Comparison of ENCODE assay signal across 9 cellular contexts in the genomic region with DNA sequence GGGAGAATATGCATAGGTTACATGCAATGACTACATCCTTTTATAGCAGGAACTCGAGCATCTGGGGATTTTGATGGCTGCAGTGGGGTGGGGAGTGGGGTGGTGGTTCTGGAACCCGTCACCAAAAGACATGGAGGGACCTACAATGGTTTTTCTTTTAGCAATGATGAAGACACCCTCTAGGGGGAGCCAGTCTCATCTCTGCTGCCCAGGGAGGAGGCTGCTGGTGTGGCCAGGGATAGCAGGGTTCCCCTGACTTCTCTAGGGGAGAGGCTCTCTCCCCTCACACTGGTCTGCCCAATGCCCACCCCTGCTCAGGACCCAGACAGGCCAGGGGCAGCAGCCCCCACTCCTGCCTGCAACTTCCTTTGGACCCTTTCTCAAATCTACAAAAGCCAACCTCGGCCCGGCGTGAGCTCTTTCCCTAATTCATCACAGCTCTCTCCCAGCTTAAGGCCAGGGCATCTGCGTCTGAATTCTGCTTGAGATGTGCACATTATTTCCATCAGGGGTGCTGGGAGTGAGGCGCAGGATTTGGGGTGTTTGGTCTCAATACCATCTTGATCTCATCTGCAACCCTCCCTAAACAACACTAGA.
A peak's percentile ranks its signal among the peaks of the same experiment; 100 is the strongest.
DNase-seq lines count a peak whose midpoint lies in the region; ATAC-seq, FAIRE-seq and TF ChIP-seq lines count a peak whose summit lies in the region.
"Had no signal": no experiment of that assay in that cellular context is flagged by ENCODE, and none has a peak within 500 bp of the region (broad histone marks: within the 10 kb centered on the region; RNA-seq: fewer than 3 reads in every experiment).

No MANE protein-coding gene starts in this region.

- H3K36me3 ChIP-seq in GM12878 (ENCODE audit: control insufficient read depth in 2 of 2, insufficient read depth in 2 of 2, low read length in 1 of 2) (no peaks in the 10 kb centered on the region), sigmoid colon (no peaks in the 10 kb centered on the region)

- DNase-seq in AG10803 (ENCODE audit: low read depth): peak; percentile 40
- peak; percentile 45 for DNase-seq in GM13977 (ENCODE audit: low spot score)
- DNase-seq in NCI-H460 (ENCODE audit: extremely low read depth, low read depth): peak; percentile 50
- DNase-seq in GM12878 (ENCODE audit: low read depth, low spot score): no peak
- DNase-seq in left lobe of liver (ENCODE audit: low spot score): no peak
- no peak for DNase-seq in sigmoid colon
- DNase-seq in cerebellar cortex (ENCODE audit: low spot score): no peak
- DNase-seq: left cardiac atrium had no signal

- POLR2A ChIA-PET in GM12878 (lab: Charles Lee): no interaction called here

- no TSS peak for BruUV-seq in GM12878 (replicated peaks; lab: Mats Ljungman, UMichigan)

- H3K9me3 ChIP-seq in GM12878 (replicated peaks; ENCODE audit: control insufficient read depth, insufficient read depth, low read length) (no peaks in the 10 kb centered on the region), sigmoid colon (no peaks in the 10 kb centered on the region)

- in situ Hi-C loops in GM13977 (cut with MboI; ENCODE audit: low pct_unique_long_range_greater_than_20kb, low sequenced_read_pairs, unreplicated experiment) (no loop called here), GM12878 (cut with MboI) (no loop called here)

- CTCF ChIA-PET in GM12878 (lab: Yijun Ruan, JAX): interaction anchor here (0.5 to 2.2 kb wide), 7 partner anchors 9 to 548 kb away, joined by 3 to 5 read pairs (median 4); no protein-coding TSS in a partner anchor

- ATAC-seq in HG03045 (IDR thresholded peaks at IDR 0.05; ENCODE audit: unreplicated experiment) (peak; percentile 47), GM12878 (peak; percentile 97), left lobe of liver (peak; percentile 48)

- 36% methylated on average over 7 of the region's 7 CpGs for WGBS in GM12878 (ENCODE audit: insufficient coverage, insufficient replicate concordance, low lambda C conversion rate, missing lambda C conversion rate)
- 58 to 75% methylated on average over 7 of the region's 7 CpGs for WGBS in sigmoid colon, 2 donors

- H4K20me1 ChIP-seq in GM12878 (ENCODE audit: control insufficient read depth, insufficient read depth): no peaks in the 10 kb centered on the region

- TF ChIP-seq POLR2A in GM12878 (IDR thresholded peaks at IDR 0.05; ENCODE audit: low read depth, low read length) (no peak), sigmoid colon (IDR thresholded peaks at IDR 0.05) (no peak)

- H3K79me2 ChIP-seq in GM12878 (ENCODE audit: control insufficient read depth, insufficient read depth, low read length): no peaks in the 10 kb centered on the region

- TF ChIP-seq CTCF in AG10803 (conservative IDR thresholded peaks at IDR 0.05; ENCODE audit: low read length) (peak; percentile 84), GM13977 (IDR thresholded peaks at IDR 0.05; ENCODE audit: extremely low read depth, insufficient read depth, missing control alignments) (peak; percentile 41), GM12878 (IDR thresholded peaks at IDR 0.05 in 2 of 3, conservative IDR thresholded peaks at IDR 0.05 in 1 of 3; ENCODE audit: control insufficient read depth in 2 of 3, extremely low read depth in 1 of 3, insufficient read depth in 1 of 3, low read depth in 3 of 3, low read length in 3 of 3) (peak; percentile 51 to 61 (median 57); a peak in 4 of 6 replicates), sigmoid colon (IDR thresholded peaks at IDR 0.05) (peak in 2 of 4 experiments; percentile 10 to 23)

- no peak for TF ChIP-seq EP300 in GM12878 (IDR thresholded peaks at IDR 0.05; ENCODE audit: borderline replicate concordance in 1 of 2, control insufficient read depth in 1 of 2, low read depth in 2 of 2, low read length in 2 of 2)
- no peak for TF ChIP-seq EP300 in sigmoid colon (IDR thresholded peaks at IDR 0.05)

- no peak overlapping the region for H3K4me2 ChIP-seq in GM12878 (ENCODE audit: control insufficient read depth, insufficient read depth)

- H3K4me3 ChIP-seq in AG10803 (ENCODE audit: low read length) (no peak overlapping the region), GM12878 (no peak overlapping the region), sigmoid colon (no peak overlapping the region)

- no peak overlapping the region for H2AFZ ChIP-seq in GM12878 (ENCODE audit: control insufficient read depth, low read depth, low read length)

- SMC1A ChIA-PET in GM12878 (lab: Charles Lee; ENCODE audit: uncharacterized antibody, unreplicated experiment): no interaction called here

- H3K27ac ChIP-seq in GM12878 (ENCODE audit: control insufficient read depth, insufficient read depth) (no peak overlapping the region), sigmoid colon (no peak overlapping the region)

- intact Hi-C loops in GM12878 (cut with micrococcal nuclease; ENCODE audit: unreplicated experiment): no loop called here
- intact Hi-C loops in sigmoid colon (cut with DNase I): no loop called here

- no peaks in the 10 kb centered on the region for H3K4me1 ChIP-seq in GM12878 (ENCODE audit: control insufficient read depth, insufficient read depth, low read length)
- peaks cover 0 to 15% (median 8%) of the 10 kb centered on the region in 4 donors for H3K4me1 ChIP-seq in sigmoid colon

- no peak for FAIRE-seq in GM12878 (lab: Jason Lieb, UNC)

- RAD21 ChIA-PET in GM12878 (lab: Charles Lee; ENCODE audit: unreplicated experiment): interaction anchor here (0.6 kb wide), 1 partner anchor 128 kb away, joined by 3 read pairs; no protein-coding TSS in a partner anchor

- H3K27me3 ChIP-seq in GM12878 (replicated peaks in 1 of 2; ENCODE audit: control insufficient read depth in 2 of 2, insufficient read depth in 2 of 2, low read length in 1 of 2) (no peaks in the 10 kb centered on the region), sigmoid colon (no peaks in the 10 kb centered on the region)

- H3K9ac ChIP-seq in GM12878 (ENCODE audit: control insufficient read depth, insufficient read depth, low read length): no peak overlapping the region

- peak; percentile 36; the same call in 1 of the 2 replicates for TF ChIP-seq RAD21 in GM12878 (IDR thresholded peaks at IDR 0.05; ENCODE audit: insufficient read depth, low read depth, low read length)

TF ChIP-seq in GM12878, 131 proteins besides CTCF, POLR2A, EP300 and RAD21:
- TF ChIP-seq SMC3 (IDR thresholded peaks at IDR 0.05; ENCODE audit: borderline replicate concordance, low read length): peak; percentile 18; the same call in 1 of the 2 replicates
- TF ChIP-seq, protein P1, sequence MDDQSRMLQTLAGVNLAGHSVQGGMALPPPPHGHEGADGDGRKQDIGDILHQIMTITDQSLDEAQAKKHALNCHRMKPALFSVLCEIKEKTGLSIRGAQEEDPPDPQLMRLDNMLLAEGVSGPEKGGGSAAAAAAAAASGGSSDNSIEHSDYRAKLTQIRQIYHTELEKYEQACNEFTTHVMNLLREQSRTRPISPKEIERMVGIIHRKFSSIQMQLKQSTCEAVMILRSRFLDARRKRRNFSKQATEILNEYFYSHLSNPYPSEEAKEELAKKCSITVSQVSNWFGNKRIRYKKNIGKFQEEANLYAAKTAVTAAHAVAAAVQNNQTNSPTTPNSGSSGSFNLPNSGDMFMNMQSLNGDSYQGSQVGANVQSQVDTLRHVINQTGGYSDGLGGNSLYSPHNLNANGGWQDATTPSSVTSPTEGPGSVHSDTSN (IDR thresholded peaks at IDR 0.05; ENCODE audit: insufficient replicate concordance, low read depth, low read length): no peak
- TF ChIP-seq, protein P2, sequence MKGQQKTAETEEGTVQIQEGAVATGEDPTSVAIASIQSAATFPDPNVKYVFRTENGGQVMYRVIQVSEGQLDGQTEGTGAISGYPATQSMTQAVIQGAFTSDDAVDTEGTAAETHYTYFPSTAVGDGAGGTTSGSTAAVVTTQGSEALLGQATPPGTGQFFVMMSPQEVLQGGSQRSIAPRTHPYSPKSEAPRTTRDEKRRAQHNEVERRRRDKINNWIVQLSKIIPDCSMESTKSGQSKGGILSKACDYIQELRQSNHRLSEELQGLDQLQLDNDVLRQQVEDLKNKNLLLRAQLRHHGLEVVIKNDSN (IDR thresholded peaks at IDR 0.05; ENCODE audit: borderline replicate concordance, extremely low read length, insufficient read depth, low read depth, low read length): no peak
- TF ChIP-seq SREBF2 (IDR thresholded peaks at IDR 0.05; ENCODE audit: low read length): no peak
- TF ChIP-seq PML (IDR thresholded peaks at IDR 0.05; ENCODE audit: low read length): no peak

Comparison
In these comparisons a context has a peak if more than half of its experiments do, and no peak if none do; other contexts are left out.
1. DNase-seq: peak in AG10803 (single experiment), GM13977 (single experiment) and NCI-H460 (single experiment); none in GM12878 (single experiment), left lobe of liver (single experiment), sigmoid colon (single experiment) and cerebellar cortex (single experiment).
2. ATAC-seq: peak in every context shown above with its lines; median percentile 97 in GM12878; 48 in left lobe of liver; 47 in HG03045.